Comparison of ENCODE assay signal across 35 cellular contexts in genomic region chr4:111126340-111126739, GRCh38.
"Had no signal": no experiment of that assay in that cellular context is flagged by ENCODE, and none has a peak within 500 bp of the region (broad histone marks: within the 10 kb centered on the region; RNA-seq: fewer than 3 reads in every experiment).

No MANE protein-coding gene starts in this region.

- H3K4me1 ChIP-seq: adrenal gland, body of pancreas, breast epithelium had no signal

- FAIRE-seq: astrocyte had no signal

- H3K4me3 ChIP-seq: adrenal gland, body of pancreas, breast epithelium had no signal

- DNase-seq: activated B cell treated with CpG ODN at 0.5 μM for 24 hours; activated CD4-positive, alpha-beta memory T cell treated with anti-CD3 and anti-CD28 coated beads for 36 hours; activated CD4-positive, alpha-beta T cell treated with anti-CD3 and anti-CD28 coated beads for 4 hours; activated CD4-positive, alpha-beta T cell treated with anti-CD3 and anti-CD28 coated beads, Interleukin-2, amount 10 ng/mL, durations not matched to agents 24 days and 14 days; activated CD4-positive, alpha-beta T cell treated with anti-CD3 and anti-CD28 coated beads, Interleukin-2, amount 50 U/mL, for 1 hour; activated CD4-positive, alpha-beta T cell treated with anti-CD3 and anti-CD28 coated beads, Interleukin-2, amount 50 U/mL, for 4 hours; activated CD4-positive, CD25-positive, alpha-beta regulatory T cell treated with anti-CD3 and anti-CD28 coated beads, Interleukin-2, amount 50 U/mL, for 72 hours; activated CD8-positive, alpha-beta memory T cell treated with anti-CD3 and anti-CD28 coated beads, Interleukin-2, amount 50 U/mL, for 4 hours; activated CD8-positive, alpha-beta T cell treated with anti-CD3 and anti-CD28 coated beads for 36 hours; activated effector memory CD4-positive, alpha-beta T cell treated with anti-CD3 and anti-CD28 coated beads, Interleukin-2, amount 50 U/mL, for 16 hours; activated gamma-delta T cell treated with Interleukin-2 at 50 U/mL for 16 hours; activated naive CD4-positive, alpha-beta T cell; activated naive CD4-positive, alpha-beta T cell treated with anti-CD3 and anti-CD28 coated beads for 36 hours; activated naive CD4-positive, alpha-beta T cell treated with anti-CD3 and anti-CD28 coated beads, Interleukin-2, amount 50 U/mL, for 16 hours; activated naive CD8-positive, alpha-beta T cell treated with anti-CD3 and anti-CD28 coated beads for 36 hours; activated T-cell treated with anti-CD3 and anti-CD28 coated beads for 4 hours; activated T-cell treated with anti-CD3 and anti-CD28 coated beads, Interleukin-2, amount 50 U/mL, for 1 hour; activated T-cell treated with anti-CD3 and anti-CD28 coated beads, Interleukin-2, amount 50 U/mL, for 4 hours; activated T-cell treated with anti-CD3 and anti-CD28 coated beads, Interleukin-2, amount 50 U/mL, for 72 hours; adrenal gland; amniotic stem cell; aorta; body of pancreas; brain microvascular endothelial cell; central memory CD4-positive, alpha-beta T cell; T-helper 2 cell; T-helper 9 cell had no signal

- H3K4me3 Mint-ChIP-seq: activated B cell treated with CpG ODN at 0.5 μM for 24 hours; activated CD4-positive, alpha-beta memory T cell treated with anti-CD3 and anti-CD28 coated beads for 36 hours; activated CD4-positive, alpha-beta T cell treated with anti-CD3 and anti-CD28 coated beads, Interleukin-2, amount 10 ng/mL, durations not matched to agents 24 days and 14 days; activated CD8-positive, alpha-beta T cell treated with anti-CD3 and anti-CD28 coated beads for 36 hours; activated naive CD4-positive, alpha-beta T cell treated with anti-CD3 and anti-CD28 coated beads for 36 hours; activated naive CD8-positive, alpha-beta T cell treated with anti-CD3 and anti-CD28 coated beads for 36 hours; activated T-cell treated with anti-CD3 and anti-CD28 coated beads, Interleukin-2, amount 50 U/mL, for 4 hours; activated T-cell treated with anti-CD3 and anti-CD28 coated beads, Interleukin-2, amount 50 U/mL, for 72 hours; activated T-helper 1 cell treated with anti-CD3 and anti-CD28 coated beads, Interleukin-12 subunit alpha, Interleukin-12 subunit beta, Interleukin-2, Interleukin-4 antibody, amounts not matched to agents 30 ng/mL and 10 ng/mL and 1 ng/mL, durations not matched to agents 14 hours and 24 hours and 36 hours; activated T-helper 17 cell treated with anti-CD3 and anti-CD28 coated beads, Interleukin-2, amount 50 U/mL, for 72 hours; T-helper 1 cell treated with Interleukin-12 subunit alpha and Interleukin-12 subunit beta and Interleukin-4 antibody, amounts not matched to agents 30 μg/mL and 1 μg/mL, for 36 hours; T-helper 2 cell treated with Interferon-gamma antibody and Interleukin-4, amounts not matched to agents 5 μg/mL and 100 μg/mL, for 36 hours had no signal

- H3K27ac Mint-ChIP-seq: activated B cell treated with CpG ODN at 0.5 μM for 24 hours; activated CD4-positive, alpha-beta memory T cell treated with anti-CD3 and anti-CD28 coated beads for 36 hours; activated CD4-positive, alpha-beta T cell treated with anti-CD3 and anti-CD28 coated beads, Interleukin-2, amount 10 ng/mL, durations not matched to agents 24 days and 14 days; activated CD8-positive, alpha-beta T cell treated with anti-CD3 and anti-CD28 coated beads for 36 hours; activated naive CD4-positive, alpha-beta T cell treated with anti-CD3 and anti-CD28 coated beads for 36 hours; activated naive CD4-positive, alpha-beta T cell treated with anti-CD3 and anti-CD28 coated beads, Interleukin-2, amount 50 U/mL, for 72 hours; activated naive CD8-positive, alpha-beta T cell treated with anti-CD3 and anti-CD28 coated beads for 36 hours; activated T-cell treated with anti-CD3 and anti-CD28 coated beads, Interleukin-2, amount 50 U/mL, for 72 hours; activated T-helper 1 cell treated with anti-CD3 and anti-CD28 coated beads, Interleukin-12 subunit alpha, Interleukin-12 subunit beta, Interleukin-2, Interleukin-4 antibody, amounts not matched to agents 30 ng/mL and 10 ng/mL and 1 ng/mL, durations not matched to agents 14 hours and 24 hours and 36 hours; activated T-helper 17 cell treated with anti-CD3 and anti-CD28 coated beads, Interleukin-2, amount 50 U/mL, for 72 hours; T-helper 1 cell treated with Interleukin-12 subunit alpha and Interleukin-12 subunit beta and Interleukin-4 antibody, amounts not matched to agents 30 μg/mL and 1 μg/mL, for 36 hours; T-helper 2 cell treated with Interferon-gamma antibody and Interleukin-4, amounts not matched to agents 5 μg/mL and 100 μg/mL, for 36 hours had no signal

- H3K9me3 ChIP-seq: body of pancreas, breast epithelium had no signal

- ATAC-seq: activated CD8-positive, alpha-beta T cell treated with anti-CD3 and anti-CD28 coated beads for 36 hours; activated naive CD4-positive, alpha-beta T cell treated with anti-CD3 and anti-CD28 coated beads, Interleukin-2, amount 50 U/mL, for 72 hours; activated T-cell treated with anti-CD3 and anti-CD28 coated beads, Interleukin-2, amount 50 U/mL, for 4 hours; activated T-cell treated with anti-CD3 and anti-CD28 coated beads, Interleukin-2, amount 50 U/mL, for 72 hours; activated T-helper 17 cell treated with anti-CD3 and anti-CD28 coated beads, Interleukin-2, amount 50 U/mL, for 72 hours; body of pancreas had no signal

- H3K36me3 Mint-ChIP-seq: activated CD4-positive, alpha-beta memory T cell treated with anti-CD3 and anti-CD28 coated beads for 36 hours; activated naive CD4-positive, alpha-beta T cell treated with anti-CD3 and anti-CD28 coated beads, Interleukin-2, amount 50 U/mL, for 72 hours; activated naive CD8-positive, alpha-beta T cell treated with anti-CD3 and anti-CD28 coated beads for 36 hours had no signal

- H3K4me1 Mint-ChIP-seq: activated B cell treated with CpG ODN at 0.5 μM for 24 hours; activated CD4-positive, alpha-beta T cell treated with anti-CD3 and anti-CD28 coated beads, Interleukin-2, amount 10 ng/mL, durations not matched to agents 24 days and 14 days; activated naive CD8-positive, alpha-beta T cell treated with anti-CD3 and anti-CD28 coated beads for 36 hours; activated T-helper 17 cell treated with anti-CD3 and anti-CD28 coated beads, Interleukin-2, amount 50 U/mL, for 72 hours had no signal

- H3K27ac ChIP-seq: adrenal gland, body of pancreas, brain microvascular endothelial cell, breast epithelium, VCaP had no signal

- H3K36me3 ChIP-seq: adrenal gland, brain microvascular endothelial cell, breast epithelium had no signal

- H3K27me3 ChIP-seq: adrenal gland, body of pancreas, brain microvascular endothelial cell, breast epithelium had no signal

- H3K27me3 Mint-ChIP-seq: activated B cell treated with CpG ODN at 0.5 μM for 24 hours; activated CD4-positive, alpha-beta memory T cell treated with anti-CD3 and anti-CD28 coated beads for 36 hours; activated CD4-positive, alpha-beta T cell treated with anti-CD3 and anti-CD28 coated beads, Interleukin-2, amount 10 ng/mL, durations not matched to agents 24 days and 14 days; activated CD8-positive, alpha-beta T cell treated with anti-CD3 and anti-CD28 coated beads for 36 hours; activated naive CD8-positive, alpha-beta T cell treated with anti-CD3 and anti-CD28 coated beads for 36 hours; activated T-helper 17 cell treated with anti-CD3 and anti-CD28 coated beads, Interleukin-2, amount 50 U/mL, for 72 hours had no signal

- H3K9me3 Mint-ChIP-seq: activated B cell treated with CpG ODN at 0.5 μM for 24 hours; activated CD4-positive, alpha-beta memory T cell treated with anti-CD3 and anti-CD28 coated beads for 36 hours; activated CD4-positive, alpha-beta T cell treated with anti-CD3 and anti-CD28 coated beads, Interleukin-2, amount 10 ng/mL, durations not matched to agents 24 days and 14 days; activated naive CD8-positive, alpha-beta T cell treated with anti-CD3 and anti-CD28 coated beads for 36 hours; activated T-cell treated with anti-CD3 and anti-CD28 coated beads, Interleukin-2, amount 50 U/mL, for 4 hours; activated T-helper 1 cell treated with anti-CD3 and anti-CD28 coated beads, Interleukin-12 subunit alpha, Interleukin-12 subunit beta, Interleukin-2, Interleukin-4 antibody, amounts not matched to agents 30 ng/mL and 10 ng/mL and 1 ng/mL, durations not matched to agents 14 hours and 24 hours and 36 hours had no signal
